1 cellular context compared by ENCODE assay signal in genomic region chr18:25349926-25350560, GRCh38.
TF ChIP-seq lines count a peak whose summit lies in the region.

No MANE protein-coding gene starts in this region.

TF ChIP-seq in H1, 55 proteins besides CTCF, POLR2A, EP300 and RAD21 (continued from another document):
- TF ChIP-seq, protein P1, sequence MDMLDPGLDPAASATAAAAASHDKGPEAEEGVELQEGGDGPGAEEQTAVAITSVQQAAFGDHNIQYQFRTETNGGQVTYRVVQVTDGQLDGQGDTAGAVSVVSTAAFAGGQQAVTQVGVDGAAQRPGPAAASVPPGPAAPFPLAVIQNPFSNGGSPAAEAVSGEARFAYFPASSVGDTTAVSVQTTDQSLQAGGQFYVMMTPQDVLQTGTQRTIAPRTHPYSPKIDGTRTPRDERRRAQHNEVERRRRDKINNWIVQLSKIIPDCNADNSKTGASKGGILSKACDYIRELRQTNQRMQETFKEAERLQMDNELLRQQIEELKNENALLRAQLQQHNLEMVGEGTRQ (IDR thresholded peaks at IDR 0.05; ENCODE audit: low read length): peak; percentile 63
- no peak for TF ChIP-seq SAP30 (IDR thresholded peaks at IDR 0.05; ENCODE audit: insufficient read depth, insufficient replicate concordance, low read length)
- peak; percentile 20 for TF ChIP-seq KDM4A (IDR thresholded peaks at IDR 0.05; ENCODE audit: low read depth, low read length, severe bottlenecking)
- no peak for TF ChIP-seq RFX5 (IDR thresholded peaks at IDR 0.05; ENCODE audit: borderline replicate concordance, low read depth, low read length)
- no peak for TF ChIP-seq FOSL1 (IDR thresholded peaks at IDR 0.05; ENCODE audit: insufficient read depth, low read depth, low read length)
- no peak for TF ChIP-seq SP2 (IDR thresholded peaks at IDR 0.05; ENCODE audit: low read length)
- TF ChIP-seq ATF2 (IDR thresholded peaks at IDR 0.05; ENCODE audit: low read length): no peak
- peak; percentile 74; the same call in 1 of the 2 replicates for TF ChIP-seq TEAD4 (IDR thresholded peaks at IDR 0.05; ENCODE audit: low read depth, low read length)
